ENCODE assay signal across 1 cellular context in the genomic region with DNA sequence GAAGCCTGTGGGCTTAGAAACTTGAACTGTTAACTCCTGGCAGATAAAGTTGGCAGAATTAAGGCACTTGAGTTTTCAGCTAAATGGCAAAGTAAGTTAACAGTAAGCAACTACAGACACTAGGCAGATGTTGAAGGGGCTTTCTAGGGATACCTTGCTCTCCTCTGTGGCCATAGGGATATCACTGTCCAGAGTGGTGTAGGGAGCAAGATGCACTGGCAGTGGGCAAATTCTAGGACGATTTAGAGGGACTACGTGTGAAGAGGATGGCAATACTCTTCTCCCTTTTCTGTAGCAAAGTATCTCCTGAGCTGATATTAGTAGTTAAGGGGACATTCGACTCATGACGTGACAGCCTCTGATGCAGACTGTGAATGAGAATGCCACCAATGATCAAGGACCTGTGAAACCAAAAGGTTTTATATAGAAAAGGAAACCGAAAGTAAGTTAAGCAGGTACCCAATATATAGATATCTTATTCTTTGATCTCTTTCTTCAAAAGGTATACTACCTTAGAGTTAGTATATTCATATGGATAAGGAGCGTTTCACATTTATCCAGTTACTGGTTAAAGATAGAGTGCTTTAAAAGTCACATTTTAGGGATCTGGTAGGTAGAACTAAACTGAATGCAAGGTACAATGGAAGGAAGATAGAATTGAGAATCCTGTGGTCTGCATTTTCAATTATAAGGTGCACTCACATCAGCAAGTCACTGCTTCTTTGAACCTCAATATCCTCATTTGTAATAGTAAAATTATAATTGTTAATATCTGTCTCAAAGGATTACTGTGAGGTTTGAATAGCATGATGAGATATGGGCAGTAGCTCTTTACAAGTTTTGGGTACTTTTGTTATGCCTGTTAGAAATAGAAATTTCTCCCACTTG.
TF ChIP-seq lines count a peak whose summit lies in the region.

No MANE protein-coding gene starts in this region.

TF ChIP-seq in GM23338, 12 proteins besides CTCF, POLR2A, EP300 and RAD21 (continued from another document):
- TF ChIP-seq, protein P1, sequence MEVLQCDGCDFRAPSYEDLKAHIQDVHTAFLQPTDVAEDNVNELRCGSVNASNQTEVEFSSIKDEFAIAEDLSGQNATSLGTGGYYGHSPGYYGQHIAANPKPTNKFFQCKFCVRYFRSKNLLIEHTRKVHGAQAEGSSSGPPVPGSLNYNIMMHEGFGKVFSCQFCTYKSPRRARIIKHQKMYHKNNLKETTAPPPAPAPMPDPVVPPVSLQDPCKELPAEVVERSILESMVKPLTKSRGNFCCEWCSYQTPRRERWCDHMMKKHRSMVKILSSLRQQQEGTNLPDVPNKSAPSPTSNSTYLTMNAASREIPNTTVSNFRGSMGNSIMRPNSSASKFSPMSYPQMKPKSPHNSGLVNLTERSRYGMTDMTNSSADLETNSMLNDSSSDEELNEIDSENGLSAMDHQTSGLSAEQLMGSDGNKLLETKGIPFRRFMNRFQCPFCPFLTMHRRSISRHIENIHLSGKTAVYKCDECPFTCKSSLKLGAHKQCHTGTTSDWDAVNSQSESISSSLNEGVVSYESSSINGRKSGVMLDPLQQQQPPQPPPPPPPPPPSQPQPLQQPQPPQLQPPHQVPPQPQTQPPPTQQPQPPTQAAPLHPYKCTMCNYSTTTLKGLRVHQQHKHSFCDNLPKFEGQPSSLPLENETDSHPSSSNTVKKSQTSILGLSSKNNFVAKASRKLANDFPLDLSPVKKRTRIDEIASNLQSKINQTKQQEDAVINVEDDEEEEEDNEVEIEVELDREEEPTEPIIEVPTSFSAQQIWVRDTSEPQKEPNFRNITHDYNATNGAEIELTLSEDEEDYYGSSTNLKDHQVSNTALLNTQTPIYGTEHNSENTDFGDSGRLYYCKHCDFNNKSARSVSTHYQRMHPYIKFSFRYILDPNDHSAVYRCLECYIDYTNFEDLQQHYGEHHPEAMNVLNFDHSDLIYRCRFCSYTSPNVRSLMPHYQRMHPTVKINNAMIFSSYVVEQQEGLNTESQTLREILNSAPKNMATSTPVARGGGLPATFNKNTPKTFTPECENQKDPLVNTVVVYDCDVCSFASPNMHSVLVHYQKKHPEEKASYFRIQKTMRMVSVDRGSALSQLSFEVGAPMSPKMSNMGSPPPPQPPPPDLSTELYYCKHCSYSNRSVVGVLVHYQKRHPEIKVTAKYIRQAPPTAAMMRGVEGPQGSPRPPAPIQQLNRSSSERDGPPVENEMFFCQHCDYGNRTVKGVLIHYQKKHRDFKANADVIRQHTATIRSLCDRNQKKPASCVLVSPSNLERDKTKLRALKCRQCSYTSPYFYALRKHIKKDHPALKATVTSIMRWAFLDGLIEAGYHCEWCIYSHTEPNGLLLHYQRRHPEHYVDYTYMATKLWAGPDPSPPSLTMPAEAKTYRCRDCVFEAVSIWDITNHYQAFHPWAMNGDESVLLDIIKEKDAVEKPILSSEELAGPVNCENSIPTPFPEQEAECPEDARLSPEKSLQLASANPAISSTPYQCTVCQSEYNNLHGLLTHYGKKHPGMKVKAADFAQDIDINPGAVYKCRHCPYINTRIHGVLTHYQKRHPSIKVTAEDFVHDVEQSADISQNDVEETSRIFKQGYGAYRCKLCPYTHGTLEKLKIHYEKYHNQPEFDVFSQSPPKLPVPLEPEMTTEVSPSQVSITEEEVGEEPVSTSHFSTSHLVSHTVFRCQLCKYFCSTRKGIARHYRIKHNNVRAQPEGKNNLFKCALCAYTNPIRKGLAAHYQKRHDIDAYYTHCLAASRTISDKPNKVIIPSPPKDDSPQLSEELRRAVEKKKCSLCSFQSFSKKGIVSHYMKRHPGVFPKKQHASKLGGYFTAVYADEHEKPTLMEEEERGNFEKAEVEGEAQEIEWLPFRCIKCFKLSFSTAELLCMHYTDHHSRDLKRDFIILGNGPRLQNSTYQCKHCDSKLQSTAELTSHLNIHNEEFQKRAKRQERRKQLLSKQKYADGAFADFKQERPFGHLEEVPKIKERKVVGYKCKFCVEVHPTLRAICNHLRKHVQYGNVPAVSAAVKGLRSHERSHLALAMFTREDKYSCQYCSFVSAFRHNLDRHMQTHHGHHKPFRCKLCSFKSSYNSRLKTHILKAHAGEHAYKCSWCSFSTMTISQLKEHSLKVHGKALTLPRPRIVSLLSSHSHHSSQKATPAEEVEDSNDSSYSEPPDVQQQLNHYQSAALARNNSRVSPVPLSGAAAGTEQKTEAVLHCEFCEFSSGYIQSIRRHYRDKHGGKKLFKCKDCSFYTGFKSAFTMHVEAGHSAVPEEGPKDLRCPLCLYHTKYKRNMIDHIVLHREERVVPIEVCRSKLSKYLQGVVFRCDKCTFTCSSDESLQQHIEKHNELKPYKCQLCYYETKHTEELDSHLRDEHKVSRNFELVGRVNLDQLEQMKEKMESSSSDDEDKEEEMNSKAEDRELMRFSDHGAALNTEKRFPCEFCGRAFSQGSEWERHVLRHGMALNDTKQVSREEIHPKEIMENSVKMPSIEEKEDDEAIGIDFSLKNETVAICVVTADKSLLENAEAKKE (CRISPR knock-in tag; IDR thresholded peaks at IDR 0.05): no peak
- TF ChIP-seq POLR2AphosphoS5 (IDR thresholded peaks at IDR 0.05; ENCODE audit: low read depth) (no peak), EZH2phosphoT487 (IDR thresholded peaks at IDR 0.05; ENCODE audit: unreplicated experiment) (no peak), CREB1 (CRISPR knock-in tag; IDR thresholded peaks at IDR 0.05; ENCODE audit: low read depth) (no peak), STAT1 (IDR thresholded peaks at IDR 0.05; ENCODE audit: unreplicated experiment) (no peak), JUNB (IDR thresholded peaks at IDR 0.05; ENCODE audit: unreplicated experiment) (no peak)
